15 cellular contexts compared by ENCODE assay signal in the genomic region with DNA sequence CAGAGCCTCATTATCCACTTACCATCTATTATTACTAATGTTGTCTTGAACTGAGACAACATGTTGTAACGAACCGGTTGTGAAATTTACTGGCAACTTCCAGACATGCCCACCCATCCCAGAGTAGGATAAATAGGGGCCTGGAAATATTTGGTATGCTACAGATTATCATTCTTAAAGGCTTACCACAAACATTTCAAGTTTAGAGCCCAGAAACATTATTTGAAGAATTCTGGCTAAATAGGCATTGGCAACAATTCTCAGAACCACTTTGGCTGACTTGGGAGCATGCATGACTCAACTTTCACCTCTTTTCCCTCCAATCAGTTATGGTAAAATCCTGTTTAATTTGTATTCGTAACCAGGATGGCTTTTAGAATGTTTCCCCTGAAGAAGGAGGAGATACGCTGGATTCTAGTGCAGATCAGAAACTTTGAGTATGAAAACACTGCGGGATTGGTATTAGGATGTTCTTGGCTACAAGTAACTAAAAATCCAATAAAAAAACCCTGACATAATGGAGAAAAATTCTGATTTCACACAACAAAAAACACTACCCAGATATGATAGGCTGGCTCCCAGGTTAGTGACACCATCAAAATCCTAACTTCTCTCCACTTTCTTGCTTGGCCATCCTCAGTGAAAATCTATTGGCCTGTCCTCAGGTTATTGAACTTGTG.
DNase-seq lines count a peak whose midpoint lies in the region; ATAC-seq and TF ChIP-seq lines count a peak whose summit lies in the region.
"Had no signal": no experiment of that assay in that cellular context is flagged by ENCODE, and none has a peak within 500 bp of the region (broad histone marks: within the 10 kb centered on the region; RNA-seq: fewer than 3 reads in every experiment).

No MANE protein-coding gene starts in this region.

- no peaks in the 10 kb centered on the region for H3K9me3 ChIP-seq in breast epithelium
- H3K9me3 ChIP-seq in esophagus muscularis mucosa: no peaks in the 10 kb centered on the region
- H3K9me3 ChIP-seq in mucosa of descending colon: no peaks in the 10 kb centered on the region
- H3K9me3 ChIP-seq: prostate gland had no signal

- CTCF ChIA-PET in MCF 10A (lab: Yijun Ruan, JAX): no interaction called here

- H3K4me3 ChIP-seq in breast epithelium (no peak overlapping the region), esophagus muscularis mucosa (no peak overlapping the region), mucosa of descending colon (no peak overlapping the region)
- H3K4me3 ChIP-seq: prostate gland had no signal

- TF ChIP-seq EP300 in esophagus muscularis mucosa (IDR thresholded peaks at IDR 0.05): no peak

- intact Hi-C loops in breast epithelium (cut with DNase I; ENCODE audit: low total_unique reads): no loop called here
- intact Hi-C loops in MCF 10A (cut with micrococcal nuclease): no loop called here
- intact Hi-C loops in esophagus muscularis mucosa (cut with DNase I): no loop called here
- intact Hi-C loops in mucosa of descending colon (cut with DNase I, micrococcal nuclease): no loop called here

- 75% methylated on average over 5 of the region's 5 CpGs for WGBS in esophagus muscularis mucosa

- H3K27ac ChIP-seq in breast epithelium: peak overlapping the region; percentile 65 to 66
- H3K27ac ChIP-seq in esophagus muscularis mucosa (replicated peaks in 1 of 4): peak overlapping the region; percentile 36 to 68 (median 57)
- H3K27ac ChIP-seq: prostate gland had no signal

- no peak for TF ChIP-seq CTCF in breast epithelium (IDR thresholded peaks at IDR 0.05)
- no peak for TF ChIP-seq CTCF in MCF 10A (IDR thresholded peaks at IDR 0.05; ENCODE audit: unreplicated experiment)
- no peak for TF ChIP-seq CTCF in esophagus muscularis mucosa (IDR thresholded peaks at IDR 0.05)
- no peak for TF ChIP-seq CTCF in mucosa of descending colon (IDR thresholded peaks at IDR 0.05)

- no peaks in the 10 kb centered on the region for H3K36me3 Mint-ChIP-seq in MCF 10A (ENCODE audit: insufficient read depth, unreplicated experiment)

- H3K36me3 ChIP-seq in breast epithelium: no peaks in the 10 kb centered on the region
- no peaks in the 10 kb centered on the region for H3K36me3 ChIP-seq in esophagus muscularis mucosa
- H3K36me3 ChIP-seq in mucosa of descending colon (ENCODE audit: low read depth): no peaks in the 10 kb centered on the region
- H3K36me3 ChIP-seq: prostate gland had no signal

- H3K9me3 Mint-ChIP-seq in MCF 10A (ENCODE audit: unreplicated experiment): peaks cover 14% of the 10 kb centered on the region

- H3K4me3 Mint-ChIP-seq in MCF 10A (ENCODE audit: unreplicated experiment): no peak overlapping the region
- H3K4me3 Mint-ChIP-seq: activated B cell treated with CpG ODN at 0.5 μM for 24 hours had no signal

- no TSS peak for BruUV-seq in MCF 10A (replicated peaks; lab: Mats Ljungman, UMichigan)

- DNase-seq in breast epithelium (ENCODE audit: low spot score in 2 of 2) (no peak), MCF 10A (ENCODE audit: unreplicated experiment) (no peak), esophagus muscularis mucosa (ENCODE audit: extremely low spot score) (no peak), mucosa of descending colon (no peak), HT-29 (ENCODE audit: low spot score) (no peak), NCI-H82 (lab: John Stamatoyannopoulos, UW) (no peak), ecto neural progenitor cell (ENCODE audit: low spot score) (no peak)
- DNase-seq in stimulated activated naive CD4-positive, alpha-beta T cell (lab: John Stamatoyannopoulos, UW): no peak
- DNase-seq: activated B cell treated with CpG ODN at 0.5 μM for 24 hours; activated naive CD4-positive, alpha-beta T cell; foreskin melanocyte; NCI-H2171 treated with DMSO at 0.1 percent for 48 hours; stimulated activated CD4-positive, alpha-beta T cell treated with anti-CD3 and anti-CD28 coated beads, Interleukin-4, amount 100 ng/mL, for 1 hour; stimulated activated naive CD4-positive, alpha-beta T cell treated with Interleukin-2 at 50 U/mL for 16 hours had no signal

- H3K4me1 ChIP-seq in breast epithelium: no peaks in the 10 kb centered on the region
- H3K4me1 ChIP-seq in esophagus muscularis mucosa: peaks cover 0 to 6% (median 3%) of the 10 kb centered on the region in 4 donors
- H3K4me1 ChIP-seq in mucosa of descending colon (ENCODE audit: low read depth): no peaks in the 10 kb centered on the region
- H3K4me1 ChIP-seq: prostate gland had no signal

- POLR2A ChIA-PET in MCF 10A (lab: Yijun Ruan, JAX): no interaction called here

- ATAC-seq in mucosa of descending colon: peak; percentile 31

- TF ChIP-seq POLR2A in breast epithelium (IDR thresholded peaks at IDR 0.05): no peak
- no peak for TF ChIP-seq POLR2A in esophagus muscularis mucosa (IDR thresholded peaks at IDR 0.05; ENCODE audit: low read depth)

- no peaks in the 10 kb centered on the region for H3K4me1 Mint-ChIP-seq in MCF 10A (ENCODE audit: insufficient read depth, unreplicated experiment)
- H3K4me1 Mint-ChIP-seq: activated B cell treated with CpG ODN at 0.5 μM for 24 hours had no signal

- H3K27me3 Mint-ChIP-seq in MCF 10A (ENCODE audit: insufficient read depth, unreplicated experiment): no peaks in the 10 kb centered on the region

- H3K27me3 ChIP-seq in breast epithelium (no peaks in the 10 kb centered on the region), esophagus muscularis mucosa (no peaks in the 10 kb centered on the region)

- H3K27ac Mint-ChIP-seq in MCF 10A (ENCODE audit: low read depth, unreplicated experiment): no peak overlapping the region
- H3K27ac Mint-ChIP-seq: activated B cell treated with CpG ODN at 0.5 μM for 24 hours had no signal
